Comparison of ENCODE assay signal across 8 cellular contexts in genomic region chr2:27016801-27017325, GRCh38.
A peak's percentile ranks its signal among the peaks of the same experiment; 100 is the strongest.
DNase-seq lines count a peak whose midpoint lies in the region; ATAC-seq and TF ChIP-seq lines count a peak whose summit lies in the region.

No MANE protein-coding gene starts in this region.

- no peak overlapping the region for H3K27ac ChIP-seq in 22Rv1
- no peak overlapping the region for H3K27ac ChIP-seq in VCaP

- no peak overlapping the region for H3K4me3 ChIP-seq in GM12865 (ENCODE audit: low read depth, low read length)
- no peak overlapping the region for H3K4me3 ChIP-seq in choroid plexus epithelial cell (ENCODE audit: low read depth, low read length)

- DNase-seq in GM12865 (ENCODE audit: low read depth) = peak; percentile 64
- peak; percentile 57 for DNase-seq in NCI-H1694 treated with DMSO at 0.1 percent for 48 hours (lab: John Stamatoyannopoulos, UW)
- peak; percentile 90 for DNase-seq in choroid plexus epithelial cell (ENCODE audit: low read depth)
- peak; percentile 79 for DNase-seq in left kidney (ENCODE audit: low read depth, low spot score)
- DNase-seq in stimulated activated CD8-positive, alpha-beta memory T cell treated with anti-CD3 and anti-CD28 coated beads, Interleukin-15, amount 100 ng/mL, for 1 hour (ENCODE audit: low read depth) = peak; percentile 29

- peak; percentile 79 for TF ChIP-seq CTCF in 22Rv1 (IDR thresholded peaks at IDR 0.05)
- TF ChIP-seq CTCF in GM12865 (IDR thresholded peaks at IDR 0.05; ENCODE audit: insufficient read depth, low read depth, low read length, missing control alignments) = peak; percentile 53
- peak; percentile 82 for TF ChIP-seq CTCF in VCaP (conservative IDR thresholded peaks at IDR 0.05)
- peak; percentile 82 for TF ChIP-seq CTCF in choroid plexus epithelial cell (conservative IDR thresholded peaks at IDR 0.05; ENCODE audit: low read depth, low read length)

- no peak for ATAC-seq in HG03457 (IDR thresholded peaks at IDR 0.05; ENCODE audit: unreplicated experiment)

Comparison
In these comparisons a context has a peak if more than half of its experiments do, and no peak if none do; other contexts are left out.
1. DNase-seq: peak in every context shown above with its lines; median percentile 90 in choroid plexus epithelial cell; 79 in left kidney; 64 in GM12865; 57 in NCI-H1694 treated with DMSO at 0.1 percent for 48 hours; 29 in stimulated activated CD8-positive, alpha-beta memory T cell treated with anti-CD3 and anti-CD28 coated beads, Interleukin-15, amount 100 ng/mL, for 1 hour.